ENCODE assay signal across 16 cellular contexts in the genomic region with DNA sequence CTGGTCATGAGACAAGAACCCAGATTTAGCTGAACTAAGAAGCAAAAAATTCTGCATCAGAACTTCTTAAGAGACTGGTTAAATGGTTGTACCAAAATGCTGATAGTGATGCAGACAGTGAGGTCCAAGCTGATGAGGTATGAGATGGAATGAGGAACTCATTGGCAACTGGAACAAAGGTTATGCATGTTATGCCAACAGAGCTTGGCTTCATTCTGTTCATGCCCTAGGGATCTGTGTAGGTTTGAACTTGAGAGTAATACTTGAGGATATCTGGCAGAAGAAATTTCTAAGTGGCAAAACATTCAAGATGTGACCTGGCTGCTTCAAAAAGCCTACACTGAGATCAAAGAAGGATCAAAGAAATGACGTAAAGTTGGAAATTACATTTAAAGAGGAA.
"Had no signal": no experiment of that assay in that cellular context is flagged by ENCODE, and none has a peak within 500 bp of the region (broad histone marks: within the 10 kb centered on the region; RNA-seq: fewer than 3 reads in every experiment).

No MANE protein-coding gene starts in this region.

- DNase-seq: KBM-7, MM.1S, NCI-H1092 treated with DMSO at 0.1 percent for 48 hours, NCI-H1436, NCI-H187, NCI-H2029, NCI-H2081 treated with DMSO at 0.1 percent for 48 hours, NCI-H2171, NCI-H345, NCI-H446 treated with DMSO at 0.1 percent for 48 hours, NCI-H510A treated with DMSO at 0.1 percent for 48 hours, NCI-H526, RPMI8226, SHP77, SK-N-SH had no signal

- FAIRE-seq: RCC 7860 had no signal

- H3K9me3 ChIP-seq: SK-N-SH had no signal
